ENCODE assay signal across 8 cellular contexts in the genomic region with DNA sequence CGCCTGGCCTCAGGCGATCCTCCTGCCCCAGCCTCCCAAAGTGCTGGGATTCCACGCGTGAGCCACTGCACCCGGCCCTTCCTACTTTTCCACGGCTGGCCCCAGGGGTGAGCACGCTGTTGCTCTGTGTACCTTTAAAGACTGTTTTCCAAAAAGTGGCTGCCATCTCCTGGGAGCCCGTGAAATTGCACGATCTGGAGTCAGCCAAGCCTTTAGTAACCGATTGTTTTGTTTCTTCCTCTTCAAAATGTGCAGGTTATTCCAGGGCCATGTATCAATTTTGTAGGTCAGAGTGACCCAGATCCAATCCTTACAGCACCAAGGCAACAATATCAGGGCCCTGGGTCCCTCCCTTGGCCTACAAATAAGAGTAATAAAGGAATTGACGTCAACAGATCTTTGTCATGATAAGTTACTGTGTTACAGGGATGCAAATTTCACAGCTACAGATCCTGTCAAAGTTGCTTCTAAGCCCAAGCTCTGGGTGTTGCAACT.
DNase-seq lines count a peak whose midpoint lies in the region; ATAC-seq and TF ChIP-seq lines count a peak whose summit lies in the region.

No MANE protein-coding gene starts in this region.

- no peaks in the 10 kb centered on the region for H3K27me3 ChIP-seq in trophoblast cell (ENCODE audit: insufficient read depth, low read length)

- DNase-seq in CD14-positive monocyte (ENCODE audit: low spot score) (no peak), NCI-H69 (lab: John Stamatoyannopoulos, UW) (peak; percentile 85), glomerular visceral epithelial cell (ENCODE audit: extremely low spot score) (peak; percentile 65), trophoblast cell (peak; percentile 8 to 52)

- no peak overlapping the region for H3K4me3 Mint-ChIP-seq in CD14-positive monocyte
- H3K4me3 Mint-ChIP-seq in activated naive CD8-positive, alpha-beta T cell: peak overlapping the region; percentile 42

- H2BK120ac ChIP-seq in trophoblast cell (ENCODE audit: insufficient read depth, low read length, poor library complexity): no peak overlapping the region

- H4K91ac ChIP-seq in trophoblast cell (ENCODE audit: low read depth, low read length): no peak overlapping the region

- H3K36me3 Mint-ChIP-seq in CD14-positive monocyte: no peaks in the 10 kb centered on the region
- no peaks in the 10 kb centered on the region for H3K36me3 Mint-ChIP-seq in activated naive CD8-positive, alpha-beta T cell

- no peak overlapping the region for H2BK12ac ChIP-seq in trophoblast cell (ENCODE audit: low read length)

- no peak overlapping the region for H3K23ac ChIP-seq in trophoblast cell (ENCODE audit: low read length)

- H3K18ac ChIP-seq in trophoblast cell (ENCODE audit: low read length): no peak overlapping the region

- H2BK5ac ChIP-seq in trophoblast cell (ENCODE audit: low read depth, low read length, poor library complexity): no peak overlapping the region

- no peak overlapping the region for H3K27ac ChIP-seq in trophoblast cell (ENCODE audit: low read depth, low read length)

- no peak overlapping the region for H3K4ac ChIP-seq in trophoblast cell (ENCODE audit: low read depth, low read length)

- H3K9me3 Mint-ChIP-seq in CD14-positive monocyte: no peaks in the 10 kb centered on the region
- no peaks in the 10 kb centered on the region for H3K9me3 Mint-ChIP-seq in activated naive CD8-positive, alpha-beta T cell (ENCODE audit: low read depth)

- peak overlapping the region in 2 of 7 donors; percentile 13 to 29 for H3K27ac Mint-ChIP-seq in CD14-positive monocyte
- peak overlapping the region; percentile 16 for H3K27ac Mint-ChIP-seq in activated naive CD8-positive, alpha-beta T cell

- H4K8ac ChIP-seq in trophoblast cell (ENCODE audit: low read depth, low read length): no peak overlapping the region

- peak; percentile 69 for TF ChIP-seq CTCF in CD14-positive monocyte (IDR thresholded peaks at IDR 0.05)

- H3K79me1 ChIP-seq in trophoblast cell (ENCODE audit: low read length): no peaks in the 10 kb centered on the region

- H3K4me1 Mint-ChIP-seq in CD14-positive monocyte: peaks cover 14% of the 10 kb centered on the region
- H3K4me1 Mint-ChIP-seq in activated naive CD8-positive, alpha-beta T cell (ENCODE audit: low read depth): peaks cover 15% of the 10 kb centered on the region

- H3K9ac ChIP-seq in trophoblast cell (ENCODE audit: low read length): no peak overlapping the region

- H3K36me3 ChIP-seq in trophoblast cell (ENCODE audit: control insufficient read depth in 1 of 2, insufficient read depth in 2 of 2, low read length in 2 of 2): no peaks in the 10 kb centered on the region

- no peaks in the 10 kb centered on the region for H3K79me2 ChIP-seq in trophoblast cell (ENCODE audit: control insufficient read depth, insufficient read depth, low read length, poor library complexity)

- no CpG with 5 or more reads among the region's 11 CpGs for WGBS in trophoblast cell (ENCODE audit: extremely low coverage, insufficient coverage, insufficient read length)

- no peaks in the 10 kb centered on the region for H3K9me3 ChIP-seq in trophoblast cell (ENCODE audit: insufficient read depth, low read depth, low read length)

- intact Hi-C loops in CD14-positive monocyte (cut with micrococcal nuclease): loop anchor here (5.0 kb wide), 2 partner anchors 284 to 289 kb away; no protein-coding TSS in a partner anchor

- H3K4me2 ChIP-seq in trophoblast cell (ENCODE audit: low read length): no peak overlapping the region

- no peak overlapping the region for H4K12ac ChIP-seq in trophoblast cell (ENCODE audit: low read depth, low read length)

- H3K27me3 Mint-ChIP-seq in CD14-positive monocyte (ENCODE audit: low read depth in 3 of 3): peaks cover 10 to 31% (median 18%) of the 10 kb centered on the region in 3 donors
- H3K27me3 Mint-ChIP-seq in activated naive CD8-positive, alpha-beta T cell: peaks cover 21% of the 10 kb centered on the region

- H2AK5ac ChIP-seq in trophoblast cell (ENCODE audit: low read length): no peak overlapping the region

- H2AFZ ChIP-seq in trophoblast cell (ENCODE audit: insufficient read depth, low read length, poor library complexity): no peak overlapping the region

- ATAC-seq in GM18861 (IDR thresholded peaks at IDR 0.05; ENCODE audit: unreplicated experiment) (peak; percentile 75), HG03460 (IDR thresholded peaks at IDR 0.05; ENCODE audit: unreplicated experiment) (peak; percentile 68), GM21717 (IDR thresholded peaks at IDR 0.05; ENCODE audit: unreplicated experiment) (no peak)

- no peak overlapping the region for H3K14ac ChIP-seq in trophoblast cell (ENCODE audit: low read length)

- H3K4me1 ChIP-seq in trophoblast cell (ENCODE audit: control insufficient read depth in 1 of 2, insufficient read depth in 2 of 2, low read length in 2 of 2): no peaks in the 10 kb centered on the region

- no peak overlapping the region for H3K4me3 ChIP-seq in trophoblast cell (ENCODE audit: low read depth, low read length)
